Comparison of ENCODE assay signal across 12 cellular contexts in the genomic region with DNA sequence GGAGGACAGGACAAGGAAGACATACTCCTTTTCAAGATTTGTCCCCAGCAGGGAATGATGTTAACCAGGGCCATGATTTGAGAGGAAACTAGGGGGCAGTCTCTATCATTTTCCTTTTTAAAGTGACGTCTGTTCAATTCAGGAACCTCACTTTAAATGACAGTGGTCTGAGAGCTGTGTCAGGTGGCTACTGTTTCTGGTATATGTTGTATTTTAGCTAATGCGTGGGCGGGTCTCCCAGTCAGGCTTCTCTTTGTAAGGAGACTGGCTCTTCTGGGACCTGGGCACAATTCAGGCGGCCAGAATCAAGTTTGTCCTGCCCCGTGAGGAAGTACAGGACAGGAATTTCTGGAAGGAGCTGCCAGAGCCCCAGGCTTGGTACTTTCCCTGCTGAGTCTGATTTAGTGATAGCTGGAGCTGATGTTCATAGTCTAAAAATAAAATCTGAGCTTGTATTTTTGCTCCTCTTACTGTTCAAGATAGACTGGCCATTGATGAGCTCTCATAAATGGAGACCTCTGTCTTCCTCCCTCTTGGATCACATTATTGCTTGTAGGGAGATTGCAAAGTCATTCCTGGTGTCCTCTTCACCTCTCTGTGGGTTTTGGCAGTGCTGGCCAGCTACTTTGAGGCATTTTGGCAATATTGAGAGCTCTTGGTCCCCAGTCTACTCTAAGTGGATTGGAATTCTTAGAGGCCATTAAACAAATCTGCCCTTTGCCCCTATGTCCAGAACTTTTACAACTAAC. TPM values are rescaled to one million over a fixed set of nuclear protein-coding genes. Genes with fewer than 3 reads are reported as not detected.
DNase-seq lines count a peak whose midpoint lies in the region; ATAC-seq and TF ChIP-seq lines count a peak whose summit lies in the region.
"Had no signal": no experiment of that assay in that cellular context is flagged by ENCODE, and none has a peak within 500 bp of the region (broad histone marks: within the 10 kb centered on the region; RNA-seq: fewer than 3 reads in every experiment).

No MANE protein-coding gene starts in this region.

- H3K79me2 ChIP-seq in HCT116 (ENCODE audit: insufficient read depth, low read length): no peaks in the 10 kb centered on the region

- CTCF ChIA-PET in HCT116 (lab: Charles Lee): interaction anchor here (1.1 kb wide), 2 partner anchors 10 to 12 kb away, joined by 3 read pairs; no protein-coding TSS in a partner anchor

- H3K27ac ChIP-seq in HCT116 (ENCODE audit: low read depth, low read length): no peak overlapping the region

- TF ChIP-seq POLR2A in HCT116 (IDR thresholded peaks at IDR 0.05; ENCODE audit: borderline replicate concordance, extremely low read depth, insufficient read depth, insufficient read length): no peak

- no peak overlapping the region for H3K4me3 ChIP-seq in HCT116 (replicated peaks in 1 of 2; ENCODE audit: low read depth in 1 of 2, low read length in 2 of 2)

- no peaks in the 10 kb centered on the region for H3K36me3 ChIP-seq in HCT116 (ENCODE audit: control insufficient read depth in 1 of 2, insufficient read depth in 2 of 2, low read length in 2 of 2)

- BruUV-seq in HCT116 (replicated peaks; lab: Mats Ljungman, UMichigan): no TSS peak

- DNase-seq in AG08395 (ENCODE audit: low spot score): peak; percentile 15
- DNase-seq in HCT116 (ENCODE audit: low read depth, low spot score): no peak
- DNase-seq in epidermal melanocyte (ENCODE audit: insufficient read length, low spot score): peak; percentile 75
- DNase-seq in myocyte (ENCODE audit: low read depth): peak; percentile 69
- DNase-seq in stimulated activated CD4-positive, alpha-beta T cell treated with anti-CD3 and anti-CD28 coated beads, Interleukin-4, amount 100 ng/mL, for 1 hour: no peak
- DNase-seq in hippocampal formation (lab: John Stamatoyannopoulos, UW): no peak
- no peak for DNase-seq in activated gamma-delta T cell treated with Interleukin-2 at 50 U/mL for 16 hours
- no peak for DNase-seq in KG1 (lab: John Stamatoyannopoulos, UW)
- DNase-seq: activated gamma-delta T cell, NCI-H187, SW 1271 had no signal

- RAD21 ChIA-PET in HCT116 (lab: Charles Lee; ENCODE audit: low non-redundant PET in 1 of 2, low total read pairs in 2 of 2, uncharacterized antibody in 2 of 2, unreplicated experiment in 2 of 2): no interaction called here

- no peaks in the 10 kb centered on the region for H4K20me1 ChIP-seq in HCT116 (ENCODE audit: insufficient read depth)

- H2AFZ ChIP-seq in HCT116 (ENCODE audit: low read depth, low read length, poor library complexity, severe bottlenecking): no peak overlapping the region

- no peaks in the 10 kb centered on the region for H3K4me1 ChIP-seq in HCT116 (ENCODE audit: control insufficient read depth in 1 of 2, insufficient read depth in 2 of 2, low read length in 2 of 2)

- peak in 1 of 3 experiments; percentile 18; a peak in 1 of 6 replicates for TF ChIP-seq CTCF in HCT116 (IDR thresholded peaks at IDR 0.05 in 2 of 3, conservative IDR thresholded peaks at IDR 0.05 in 1 of 3; ENCODE audit: borderline replicate concordance in 1 of 3, insufficient read depth in 1 of 3, low read depth in 2 of 3, low read length in 2 of 3)

- ATAC-seq in HCT116: peak; percentile 59; the same call in 1 of the 2 replicates
- ATAC-seq: stimulated activated memory B cell treated with anti-CD40 and anti-IgM and Interleukin-4, amounts not matched to agents 10 μg/mL and 1 μg/mL and 100 μg/mL, for 72 hours had no signal

- H3K27me3 ChIP-seq in HCT116 (ENCODE audit: insufficient read depth, low read length): no peaks in the 10 kb centered on the region

- POLR2A ChIA-PET in HCT116 (lab: Charles Lee): interaction anchor here (0.7 kb wide), 1 partner anchor 23 kb away, joined by 3 read pairs; no protein-coding TSS in a partner anchor

- TF ChIP-seq RAD21 in HCT116 (IDR thresholded peaks at IDR 0.05; ENCODE audit: low read depth): no peak

- no peak overlapping the region for H3K4me2 ChIP-seq in HCT116 (ENCODE audit: low read length)

- H3K9me3 ChIP-seq in HCT116 (ENCODE audit: control insufficient read depth in 1 of 2, insufficient read depth in 1 of 2, low read depth in 1 of 2, low read length in 2 of 2): no peaks in the 10 kb centered on the region

- no peak overlapping the region for H3K9ac ChIP-seq in HCT116 (ENCODE audit: low read length)

- intact Hi-C loops in HCT116 (cut with micrococcal nuclease): no loop called here

- no peaks in the 10 kb centered on the region for H3K9me2 ChIP-seq in HCT116 (ENCODE audit: insufficient read depth)

TF ChIP-seq in HCT116, 20 proteins besides CTCF, POLR2A, EP300 and RAD21:
- TF ChIP-seq TCF7L2 (IDR thresholded peaks at IDR 0.05; ENCODE audit: borderline replicate concordance, extremely low read depth, insufficient read depth, insufficient read length) (no peak), YY1 (IDR thresholded peaks at IDR 0.05; ENCODE audit: extremely low read depth, insufficient replicate concordance, low read depth, low read length) (no peak), EGR1 (IDR thresholded peaks at IDR 0.05; ENCODE audit: low read depth) (no peak), ZNF274 (IDR thresholded peaks at IDR 0.05; ENCODE audit: low read depth, low read length) (no peak), ELF1 (IDR thresholded peaks at IDR 0.05; ENCODE audit: borderline replicate concordance, low read depth) (no peak), ZFX (IDR thresholded peaks at IDR 0.05) (no peak), SRF (IDR thresholded peaks at IDR 0.05; ENCODE audit: low read depth) (no peak), POLR2AphosphoS5 (IDR thresholded peaks at IDR 0.05; ENCODE audit: low read depth, low read length) (no peak), SP1 (IDR thresholded peaks at IDR 0.05; ENCODE audit: low read depth) (no peak), EZH2 (IDR thresholded peaks at IDR 0.05) (no peak), SIN3A (IDR thresholded peaks at IDR 0.05; ENCODE audit: low read depth) (no peak), CEBPB (IDR thresholded peaks at IDR 0.05; ENCODE audit: low read depth) (no peak), FOSL1 (IDR thresholded peaks at IDR 0.05; ENCODE audit: low read depth) (no peak), CBX3 (IDR thresholded peaks at IDR 0.05; ENCODE audit: low read depth) (no peak)
- TF ChIP-seq, protein P1, sequence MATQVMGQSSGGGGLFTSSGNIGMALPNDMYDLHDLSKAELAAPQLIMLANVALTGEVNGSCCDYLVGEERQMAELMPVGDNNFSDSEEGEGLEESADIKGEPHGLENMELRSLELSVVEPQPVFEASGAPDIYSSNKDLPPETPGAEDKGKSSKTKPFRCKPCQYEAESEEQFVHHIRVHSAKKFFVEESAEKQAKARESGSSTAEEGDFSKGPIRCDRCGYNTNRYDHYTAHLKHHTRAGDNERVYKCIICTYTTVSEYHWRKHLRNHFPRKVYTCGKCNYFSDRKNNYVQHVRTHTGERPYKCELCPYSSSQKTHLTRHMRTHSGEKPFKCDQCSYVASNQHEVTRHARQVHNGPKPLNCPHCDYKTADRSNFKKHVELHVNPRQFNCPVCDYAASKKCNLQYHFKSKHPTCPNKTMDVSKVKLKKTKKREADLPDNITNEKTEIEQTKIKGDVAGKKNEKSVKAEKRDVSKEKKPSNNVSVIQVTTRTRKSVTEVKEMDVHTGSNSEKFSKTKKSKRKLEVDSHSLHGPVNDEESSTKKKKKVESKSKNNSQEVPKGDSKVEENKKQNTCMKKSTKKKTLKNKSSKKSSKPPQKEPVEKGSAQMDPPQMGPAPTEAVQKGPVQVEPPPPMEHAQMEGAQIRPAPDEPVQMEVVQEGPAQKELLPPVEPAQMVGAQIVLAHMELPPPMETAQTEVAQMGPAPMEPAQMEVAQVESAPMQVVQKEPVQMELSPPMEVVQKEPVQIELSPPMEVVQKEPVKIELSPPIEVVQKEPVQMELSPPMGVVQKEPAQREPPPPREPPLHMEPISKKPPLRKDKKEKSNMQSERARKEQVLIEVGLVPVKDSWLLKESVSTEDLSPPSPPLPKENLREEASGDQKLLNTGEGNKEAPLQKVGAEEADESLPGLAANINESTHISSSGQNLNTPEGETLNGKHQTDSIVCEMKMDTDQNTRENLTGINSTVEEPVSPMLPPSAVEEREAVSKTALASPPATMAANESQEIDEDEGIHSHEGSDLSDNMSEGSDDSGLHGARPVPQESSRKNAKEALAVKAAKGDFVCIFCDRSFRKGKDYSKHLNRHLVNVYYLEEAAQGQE (IDR thresholded peaks at IDR 0.05; ENCODE audit: low read depth): no peak
- TF ChIP-seq, protein P2, sequence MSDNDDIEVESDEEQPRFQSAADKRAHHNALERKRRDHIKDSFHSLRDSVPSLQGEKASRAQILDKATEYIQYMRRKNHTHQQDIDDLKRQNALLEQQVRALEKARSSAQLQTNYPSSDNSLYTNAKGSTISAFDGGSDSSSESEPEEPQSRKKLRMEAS (IDR thresholded peaks at IDR 0.05): no peak
- TF ChIP-seq, protein P3, sequence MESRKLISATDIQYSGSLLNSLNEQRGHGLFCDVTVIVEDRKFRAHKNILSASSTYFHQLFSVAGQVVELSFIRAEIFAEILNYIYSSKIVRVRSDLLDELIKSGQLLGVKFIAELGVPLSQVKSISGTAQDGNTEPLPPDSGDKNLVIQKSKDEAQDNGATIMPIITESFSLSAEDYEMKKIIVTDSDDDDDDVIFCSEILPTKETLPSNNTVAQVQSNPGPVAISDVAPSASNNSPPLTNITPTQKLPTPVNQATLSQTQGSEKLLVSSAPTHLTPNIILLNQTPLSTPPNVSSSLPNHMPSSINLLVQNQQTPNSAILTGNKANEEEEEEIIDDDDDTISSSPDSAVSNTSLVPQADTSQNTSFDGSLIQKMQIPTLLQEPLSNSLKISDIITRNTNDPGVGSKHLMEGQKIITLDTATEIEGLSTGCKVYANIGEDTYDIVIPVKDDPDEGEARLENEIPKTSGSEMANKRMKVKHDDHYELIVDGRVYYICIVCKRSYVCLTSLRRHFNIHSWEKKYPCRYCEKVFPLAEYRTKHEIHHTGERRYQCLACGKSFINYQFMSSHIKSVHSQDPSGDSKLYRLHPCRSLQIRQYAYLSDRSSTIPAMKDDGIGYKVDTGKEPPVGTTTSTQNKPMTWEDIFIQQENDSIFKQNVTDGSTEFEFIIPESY (IDR thresholded peaks at IDR 0.05; ENCODE audit: extremely low read depth, insufficient replicate concordance, low read length): no peak

RNA-seq across cellular contexts. Expression of a gene that starts 25.6 kb away (rescaled TPM):
- total RNA-seq in HCT116 (2021; ENCODE audit: unreplicated experiment) (17.6 TPM), myocyte (12.8 and 18.1 TPM in 2 replicates)
- polyA plus RNA-seq in HCT116 (2012): 17.7 and 20.7 TPM in 2 replicates
- polyA plus RNA-seq in myocyte (2012): 12.9 TPM

Comparison
In these comparisons a context has a peak if more than half of its experiments do, and no peak if none do; other contexts are left out.
1. DNase-seq: peak in AG08395 (single experiment), epidermal melanocyte (single experiment) and myocyte (single experiment); none in HCT116 (single experiment), stimulated activated CD4-positive, alpha-beta T cell treated with anti-CD3 and anti-CD28 coated beads, Interleukin-4, amount 100 ng/mL, for 1 hour (single experiment), hippocampal formation (0 of 2), activated gamma-delta T cell treated with Interleukin-2 at 50 U/mL for 16 hours (single experiment) and KG1 (single experiment).